Comparison of ENCODE assay signal across 19 cellular contexts in the genomic region with DNA sequence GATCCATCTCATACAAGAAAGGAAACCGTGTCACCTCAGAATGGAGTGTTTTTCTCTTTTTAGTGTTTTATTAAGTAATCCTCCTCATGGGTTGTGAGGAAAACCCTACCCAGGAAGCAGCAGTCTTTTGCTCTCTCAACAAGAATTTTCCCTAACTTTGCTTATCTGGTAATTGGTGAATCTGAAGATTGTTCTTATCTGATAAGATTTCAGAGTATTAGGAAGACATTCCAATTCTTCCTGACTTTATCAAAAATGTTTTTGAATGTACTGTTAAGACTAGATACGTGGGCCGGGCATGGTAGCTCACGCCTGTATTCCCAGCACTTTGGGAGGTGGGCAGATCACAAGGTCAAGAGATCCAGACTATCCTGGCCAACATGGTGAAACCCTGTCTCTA.
DNase-seq lines count a peak whose midpoint lies in the region; ATAC-seq, FAIRE-seq and TF ChIP-seq lines count a peak whose summit lies in the region.
"Had no signal": no experiment of that assay in that cellular context is flagged by ENCODE, and none has a peak within 500 bp of the region (broad histone marks: within the 10 kb centered on the region; RNA-seq: fewer than 3 reads in every experiment).

No MANE protein-coding gene starts in this region.

- 0 out of 2 replicates have a peak overlapping the region, but pooled peaks have one; percentile 53 for H3K4me2 ChIP-seq in SK-N-SH

- no peaks in the 10 kb centered on the region for H3K79me2 ChIP-seq in SK-N-SH (ENCODE audit: insufficient read depth)

- H3K9me2 ChIP-seq in SK-N-SH: no peaks in the 10 kb centered on the region

- H3K4me3 Mint-ChIP-seq in activated naive CD8-positive, alpha-beta T cell treated with anti-CD3 and anti-CD28 coated beads for 36 hours: no peak overlapping the region

- no peaks in the 10 kb centered on the region for H4K20me1 ChIP-seq in SK-N-SH (ENCODE audit: insufficient read depth)

- peaks cover 0 to 5% of the 10 kb centered on the region in 2 experiments; a peak in 1 of 4 replicates for H3K4me1 ChIP-seq in SK-N-SH (ENCODE audit: control insufficient read depth in 1 of 2, insufficient read depth in 2 of 2, low read depth in 1 of 2, low read length in 1 of 2)
- peaks cover 20% of the 10 kb centered on the region for H3K4me1 ChIP-seq in HUES64 (ENCODE audit: insufficient read depth, low read length)
- H3K4me1 ChIP-seq in pancreas: peaks cover 9 to 19% (median 13%) of the 10 kb centered on the region in 3 donors

- H3K27ac ChIP-seq in SK-N-SH (ENCODE audit: low read depth in 2 of 2, low read length in 1 of 2) (peak overlapping the region in 1 of 2 experiments; percentile 96; a peak in 3 of 4 replicates), HUES64 (ENCODE audit: low read depth, low read length) (peak overlapping the region; percentile 98), pancreas (no peak overlapping the region)
- H3K27ac ChIP-seq: C4-2B, sigmoid colon, VCaP had no signal

- no peak overlapping the region for H2AFZ ChIP-seq in SK-N-SH (ENCODE audit: low read depth)

- POLR2A ChIA-PET in SK-N-SH (lab: Yijun Ruan, JAX): no interaction called here

- TF ChIP-seq RAD21 in SK-N-SH (IDR thresholded peaks at IDR 0.05; ENCODE audit: low read length): no peak

- no peak for TF ChIP-seq EP300 in SK-N-SH (IDR thresholded peaks at IDR 0.05; ENCODE audit: borderline replicate concordance in 1 of 2, low read depth in 1 of 2, low read length in 1 of 2)

- TF ChIP-seq CTCF in SK-N-SH (IDR thresholded peaks at IDR 0.05): no peak
- no peak for TF ChIP-seq CTCF in pancreas (IDR thresholded peaks at IDR 0.05)

- no peaks in the 10 kb centered on the region for H3K27me3 Mint-ChIP-seq in activated naive CD8-positive, alpha-beta T cell treated with anti-CD3 and anti-CD28 coated beads for 36 hours

- H3K4me3 ChIP-seq in SK-N-SH (ENCODE audit: low read depth in 2 of 2, low read length in 1 of 2): no peak overlapping the region
- no peak overlapping the region for H3K4me3 ChIP-seq in HUES64 (ENCODE audit: low read length)
- H3K4me3 ChIP-seq in pancreas: no peak overlapping the region
- H3K4me3 ChIP-seq: adrenal gland, sigmoid colon had no signal

- no peak for DNase-seq in SK-N-SH
- no peak for DNase-seq in activated naive CD8-positive, alpha-beta T cell treated with anti-CD3 and anti-CD28 coated beads for 36 hours
- DNase-seq in iris pigment epithelial cell (ENCODE audit: low read depth): peak; percentile 21
- DNase-seq in pancreas: no peak
- no peak for DNase-seq in hippocampal formation (lab: John Stamatoyannopoulos, UW)
- DNase-seq: activated CD8-positive, alpha-beta memory T cell treated with anti-CD3 and anti-CD28 coated beads, Interleukin-2, amount 50 U/mL, for 4 hours; adrenal gland; DND-41; kidney glomerular epithelial cell; NCI-H2081 treated with DMSO at 0.1 percent for 48 hours; NCI-H524 treated with DMSO at 0.1 percent for 48 hours; occipital lobe; sigmoid colon; SW 1271 had no signal

- CTCF ChIA-PET in SK-N-SH (lab: Yijun Ruan, JAX): no interaction called here

- H3K9me3 ChIP-seq in SK-N-SH (no peaks in the 10 kb centered on the region), HUES64 (ENCODE audit: insufficient read depth, low read depth, low read length) (peaks cover 2% of the 10 kb centered on the region), pancreas (no peaks in the 10 kb centered on the region)
- H3K9me3 ChIP-seq: adrenal gland, sigmoid colon had no signal

- ATAC-seq in SK-N-SH treated with all-trans-retinoic acid at 6 μM for 48 hours: no peak
- no peak for ATAC-seq in pancreas
- ATAC-seq in GM19023 (IDR thresholded peaks at IDR 0.05; ENCODE audit: unreplicated experiment): no peak

- peaks cover 2% of the 10 kb centered on the region for H3K36me3 Mint-ChIP-seq in activated naive CD8-positive, alpha-beta T cell treated with anti-CD3 and anti-CD28 coated beads for 36 hours

- WGBS in SK-N-SH (ENCODE audit: low lambda C conversion rate): 97% methylated on average over 4 of the region's 4 CpGs
- 89% methylated on average over 3 of the region's 4 CpGs for WGBS in HUES64
- 95 to 97% methylated on average over 4 of the region's 4 CpGs for WGBS in pancreas, 2 donors

- no peaks in the 10 kb centered on the region for H3K9me3 Mint-ChIP-seq in activated naive CD8-positive, alpha-beta T cell treated with anti-CD3 and anti-CD28 coated beads for 36 hours

- H3K36me3 ChIP-seq in SK-N-SH (replicated peaks in 1 of 2; ENCODE audit: control insufficient read depth in 1 of 2, insufficient read depth in 2 of 2, low read length in 1 of 2) (no peaks in the 10 kb centered on the region), HUES64 (ENCODE audit: insufficient read depth, low read length) (no peaks in the 10 kb centered on the region), pancreas (no peaks in the 10 kb centered on the region)
- H3K36me3 ChIP-seq: adrenal gland, sigmoid colon had no signal

- H3K9ac ChIP-seq in SK-N-SH (no peak overlapping the region), HUES64 (ENCODE audit: low read depth, low read length) (peak overlapping the region; percentile 65; the same call in 1 of the 2 replicates)

- peaks cover 32% of the 10 kb centered on the region for H3K4me1 Mint-ChIP-seq in activated naive CD8-positive, alpha-beta T cell treated with anti-CD3 and anti-CD28 coated beads for 36 hours

- peaks cover 30% of the 10 kb centered on the region for H3F3A ChIP-seq in SK-N-SH (replicated peaks; ENCODE audit: insufficient read depth)

- intact Hi-C loops in pancreas (cut with DNase I): no loop called here

- no peaks in the 10 kb centered on the region for H3K27me3 ChIP-seq in SK-N-SH (ENCODE audit: insufficient read depth)
- no peaks in the 10 kb centered on the region for H3K27me3 ChIP-seq in HUES64 (ENCODE audit: insufficient read depth, low read length)
- H3K27me3 ChIP-seq in pancreas: no peaks in the 10 kb centered on the region
- H3K27me3 ChIP-seq: adrenal gland, sigmoid colon had no signal

- no peak for FAIRE-seq in pancreas (lab: Jason Lieb, UNC)

- H3K27ac Mint-ChIP-seq in activated naive CD8-positive, alpha-beta T cell treated with anti-CD3 and anti-CD28 coated beads for 36 hours: peak overlapping the region; percentile 98

TF ChIP-seq in SK-N-SH, 30 proteins besides CTCF, POLR2A, EP300 and RAD21 (continues in another document):
- TF ChIP-seq FOSL2 (IDR thresholded peaks at IDR 0.05; ENCODE audit: borderline replicate concordance, low read depth) (no peak), RXRA (IDR thresholded peaks at IDR 0.05; ENCODE audit: borderline replicate concordance, low read depth) (no peak), SIN3A (IDR thresholded peaks at IDR 0.05; ENCODE audit: borderline replicate concordance, low read depth, low read length) (no peak)
- TF ChIP-seq, protein P1, sequence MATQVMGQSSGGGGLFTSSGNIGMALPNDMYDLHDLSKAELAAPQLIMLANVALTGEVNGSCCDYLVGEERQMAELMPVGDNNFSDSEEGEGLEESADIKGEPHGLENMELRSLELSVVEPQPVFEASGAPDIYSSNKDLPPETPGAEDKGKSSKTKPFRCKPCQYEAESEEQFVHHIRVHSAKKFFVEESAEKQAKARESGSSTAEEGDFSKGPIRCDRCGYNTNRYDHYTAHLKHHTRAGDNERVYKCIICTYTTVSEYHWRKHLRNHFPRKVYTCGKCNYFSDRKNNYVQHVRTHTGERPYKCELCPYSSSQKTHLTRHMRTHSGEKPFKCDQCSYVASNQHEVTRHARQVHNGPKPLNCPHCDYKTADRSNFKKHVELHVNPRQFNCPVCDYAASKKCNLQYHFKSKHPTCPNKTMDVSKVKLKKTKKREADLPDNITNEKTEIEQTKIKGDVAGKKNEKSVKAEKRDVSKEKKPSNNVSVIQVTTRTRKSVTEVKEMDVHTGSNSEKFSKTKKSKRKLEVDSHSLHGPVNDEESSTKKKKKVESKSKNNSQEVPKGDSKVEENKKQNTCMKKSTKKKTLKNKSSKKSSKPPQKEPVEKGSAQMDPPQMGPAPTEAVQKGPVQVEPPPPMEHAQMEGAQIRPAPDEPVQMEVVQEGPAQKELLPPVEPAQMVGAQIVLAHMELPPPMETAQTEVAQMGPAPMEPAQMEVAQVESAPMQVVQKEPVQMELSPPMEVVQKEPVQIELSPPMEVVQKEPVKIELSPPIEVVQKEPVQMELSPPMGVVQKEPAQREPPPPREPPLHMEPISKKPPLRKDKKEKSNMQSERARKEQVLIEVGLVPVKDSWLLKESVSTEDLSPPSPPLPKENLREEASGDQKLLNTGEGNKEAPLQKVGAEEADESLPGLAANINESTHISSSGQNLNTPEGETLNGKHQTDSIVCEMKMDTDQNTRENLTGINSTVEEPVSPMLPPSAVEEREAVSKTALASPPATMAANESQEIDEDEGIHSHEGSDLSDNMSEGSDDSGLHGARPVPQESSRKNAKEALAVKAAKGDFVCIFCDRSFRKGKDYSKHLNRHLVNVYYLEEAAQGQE (IDR thresholded peaks at IDR 0.05; ENCODE audit: low read depth, low read length): no peak

TF ChIP-seq in SK-N-SH treated with all-trans-retinoic acid at 6 μM for 48 hours, 23 proteins besides CTCF, POLR2A, EP300 and RAD21 (continues in another document):
- TF ChIP-seq, protein P2, sequence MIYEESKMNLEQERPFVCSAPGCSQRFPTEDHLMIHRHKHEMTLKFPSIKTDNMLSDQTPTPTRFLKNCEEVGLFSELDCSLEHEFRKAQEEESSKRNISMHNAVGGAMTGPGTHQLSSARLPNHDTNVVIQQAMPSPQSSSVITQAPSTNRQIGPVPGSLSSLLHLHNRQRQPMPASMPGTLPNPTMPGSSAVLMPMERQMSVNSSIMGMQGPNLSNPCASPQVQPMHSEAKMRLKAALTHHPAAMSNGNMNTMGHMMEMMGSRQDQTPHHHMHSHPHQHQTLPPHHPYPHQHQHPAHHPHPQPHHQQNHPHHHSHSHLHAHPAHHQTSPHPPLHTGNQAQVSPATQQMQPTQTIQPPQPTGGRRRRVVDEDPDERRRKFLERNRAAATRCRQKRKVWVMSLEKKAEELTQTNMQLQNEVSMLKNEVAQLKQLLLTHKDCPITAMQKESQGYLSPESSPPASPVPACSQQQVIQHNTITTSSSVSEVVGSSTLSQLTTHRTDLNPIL (CRISPR knock-in tag; IDR thresholded peaks at IDR 0.05; ENCODE audit: low read depth): no peak
- no peak for TF ChIP-seq CSDC2 (CRISPR knock-in tag; IDR thresholded peaks at IDR 0.05)
- no peak for TF ChIP-seq CSRNP3 (CRISPR knock-in tag; IDR thresholded peaks at IDR 0.05)
- TF ChIP-seq TCF4 (CRISPR knock-in tag; IDR thresholded peaks at IDR 0.05; ENCODE audit: borderline replicate concordance): no peak
- no peak for TF ChIP-seq TOX (CRISPR knock-in tag; IDR thresholded peaks at IDR 0.05; ENCODE audit: borderline replicate concordance)
